ENCODE assay signal across 15 cellular contexts in the genomic region with DNA sequence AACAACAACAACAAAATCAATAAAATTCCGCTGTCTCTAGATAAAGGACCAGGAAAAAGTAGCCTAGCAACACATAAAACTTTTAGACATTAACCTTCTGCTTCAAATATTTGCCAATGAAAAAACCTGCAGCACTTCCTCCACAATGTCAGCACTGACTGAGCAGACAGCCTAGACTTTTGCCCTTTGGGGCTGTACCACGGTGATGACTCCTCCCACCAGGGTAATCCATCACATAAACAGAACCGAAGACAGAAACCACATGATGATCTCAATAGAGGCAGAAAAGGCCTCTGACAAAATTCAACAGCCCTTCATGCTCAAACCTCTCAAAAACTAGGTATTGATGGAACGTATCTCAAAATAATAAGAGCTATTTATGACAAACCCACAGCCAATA. TPM values are rescaled to one million over a fixed set of nuclear protein-coding genes. Genes with fewer than 3 reads are reported as not detected.
"Had no signal": no experiment of that assay in that cellular context is flagged by ENCODE, and none has a peak within 500 bp of the region (broad histone marks: within the 10 kb centered on the region; RNA-seq: fewer than 3 reads in every experiment).

No MANE protein-coding gene starts in this region.

- ATAC-seq: activated CD4-positive, CD25-positive, alpha-beta regulatory T cell treated with anti-CD3 and anti-CD28 coated beads, Interleukin-2, amount 50 U/mL, for 24 hours; natural killer cell; stimulated activated naive CD8-positive, alpha-beta T cell treated with anti-CD3 and anti-CD28 coated beads, Interleukin-15, amount 100 ng/mL, for 72 hours; T-helper 17 cell had no signal

- H3K4me3 Mint-ChIP-seq: activated naive CD8-positive, alpha-beta T cell; natural killer cell; stimulated activated naive CD8-positive, alpha-beta T cell treated with anti-CD3 and anti-CD28 coated beads, Interleukin-15, amount 100 ng/mL, for 72 hours; T-helper 17 cell had no signal

- H3K4me1 ChIP-seq: testis had no signal

- H3K36me3 Mint-ChIP-seq: activated naive CD8-positive, alpha-beta T cell; natural killer cell had no signal

- H3K4me1 Mint-ChIP-seq: natural killer cell; stimulated activated naive CD8-positive, alpha-beta T cell treated with anti-CD3 and anti-CD28 coated beads, Interleukin-15, amount 100 ng/mL, for 72 hours; T-helper 17 cell had no signal

- H3K4me3 ChIP-seq: lung, testis had no signal

- H3K27ac Mint-ChIP-seq: activated naive CD8-positive, alpha-beta T cell; natural killer cell; stimulated activated naive CD8-positive, alpha-beta T cell treated with anti-CD3 and anti-CD28 coated beads, Interleukin-15, amount 100 ng/mL, for 72 hours; T-helper 17 cell had no signal

- H3K9me3 ChIP-seq: testis had no signal

- H3K36me3 ChIP-seq: brain microvascular endothelial cell had no signal

- H3K27me3 ChIP-seq: brain microvascular endothelial cell, testis had no signal

- H3K27ac ChIP-seq: brain microvascular endothelial cell, testis had no signal

- H3K27me3 Mint-ChIP-seq: activated naive CD8-positive, alpha-beta T cell; stimulated activated naive CD8-positive, alpha-beta T cell treated with anti-CD3 and anti-CD28 coated beads, Interleukin-15, amount 100 ng/mL, for 72 hours; T-helper 17 cell had no signal

- DNase-seq: activated CD4-positive, alpha-beta T cell treated with anti-CD3 and anti-CD28 coated beads, Interleukin-2, amount 50 U/mL, for 4 hours; activated T-cell treated with anti-CD3 and anti-CD28 coated beads, Interleukin-2, amount 50 U/mL, for 1 hour; amygdala; brain microvascular endothelial cell; cerebellar nuclear complex; dermis blood vessel endothelial cell; hypothalamus; natural killer cell; stimulated activated CD4-positive, alpha-beta T cell treated with anti-CD3 and anti-CD28 coated beads, Interleukin-4, amount 100 ng/mL, for 4 hours; stimulated activated naive CD8-positive, alpha-beta T cell treated with anti-CD3 and anti-CD28 coated beads, Interleukin-15, amount 100 ng/mL, for 72 hours; T-helper 17 cell; testis had no signal

RNA-seq across cellular contexts. Expression of a gene that starts 30.2 kb away (rescaled TPM):
- total RNA-seq: natural killer cell, T-helper 17 cell had no signal
